In the genomic region with DNA sequence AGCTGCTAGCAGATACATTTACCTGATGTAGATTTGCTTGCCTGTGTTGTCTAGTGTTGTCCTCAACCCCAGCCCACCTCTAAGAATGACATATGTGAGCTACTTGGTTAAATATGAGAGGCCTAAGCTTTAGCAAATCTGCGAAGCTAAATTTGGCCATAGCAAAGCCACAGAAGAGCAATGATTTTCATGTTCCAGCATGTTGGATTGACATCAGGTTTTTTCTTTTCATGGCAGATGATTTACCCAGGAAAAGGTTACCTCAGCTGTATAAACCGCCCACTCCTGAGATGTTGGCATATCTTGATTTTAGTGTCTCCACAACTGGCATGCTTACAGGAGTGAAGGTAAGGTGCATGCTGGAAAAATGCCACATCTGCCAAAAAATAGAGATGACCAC, we compare ENCODE assay signal across 27 cellular contexts.
"Had no signal": no experiment of that assay in that cellular context is flagged by ENCODE, and none has a peak within 500 bp of the region (broad histone marks: within the 10 kb centered on the region; RNA-seq: fewer than 3 reads in every experiment).

No MANE protein-coding gene starts in this region.

- H3K4me1 ChIP-seq: colonic mucosa, esophagus squamous epithelium had no signal

- H3K9me3 Mint-ChIP-seq: dendritic cell treated with granulocyte-macrophage colony-stimulating factor and Interleukin-4, amounts not matched to agents 40 ng/mL and 50 ng/mL, for 4 days; endodermal cell; mesothelial cell of epicardium; natural killer cell treated with Interleukin-12 subunit alpha and Interleukin-12 subunit beta and Interleukin-15 and Interleukin-18, amount 100 ng/mL, for 72 hours; neural crest cell; type B pancreatic cell had no signal

- H3K27me3 Mint-ChIP-seq: dendritic cell treated with granulocyte-macrophage colony-stimulating factor and Interleukin-4, amounts not matched to agents 40 ng/mL and 50 ng/mL, for 4 days; naive B cell; natural killer cell treated with Interleukin-12 subunit alpha and Interleukin-12 subunit beta and Interleukin-15 and Interleukin-18, amount 100 ng/mL, for 72 hours; type B pancreatic cell had no signal

- H3K4me1 Mint-ChIP-seq: endodermal cell, neural crest cell had no signal

- H3K27ac ChIP-seq: colonic mucosa, esophagus squamous epithelium, neutrophil, prostate gland, sigmoid colon, skin epidermis, spleen, testis, tibial artery had no signal

- H3K27me3 ChIP-seq: colonic mucosa, esophagus squamous epithelium, gastrocnemius medialis, neutrophil, sigmoid colon, spleen, testis, tibial artery had no signal

- H3K9me3 ChIP-seq: colonic mucosa, esophagus squamous epithelium, gastrocnemius medialis, mucosa of descending colon, neutrophil, prostate gland, sigmoid colon, spleen, testis, tibial artery had no signal

- H3K4me3 Mint-ChIP-seq: dendritic cell treated with granulocyte-macrophage colony-stimulating factor and Interleukin-4, amounts not matched to agents 40 ng/mL and 50 ng/mL, for 4 days; endodermal cell; mesothelial cell of epicardium; naive B cell; natural killer cell treated with Interleukin-12 subunit alpha and Interleukin-12 subunit beta and Interleukin-15 and Interleukin-18, amount 100 ng/mL, for 72 hours; neural crest cell; type B pancreatic cell had no signal

- DNase-seq: colonic mucosa; effector CD8-positive, alpha-beta T cell; endodermal cell; erythroblast; esophagus squamous epithelium; gastrocnemius medialis; head of caudate nucleus; kidney; mesenchymal stem cell; mucosa of descending colon; naive B cell; right cardiac atrium; sigmoid colon; spleen; stimulated activated naive CD4-positive, alpha-beta T cell; testis; tibial artery had no signal

- H3K27ac Mint-ChIP-seq: dendritic cell treated with granulocyte-macrophage colony-stimulating factor and Interleukin-4, amounts not matched to agents 40 ng/mL and 50 ng/mL, for 4 days; endodermal cell; mesothelial cell of epicardium; naive B cell; natural killer cell treated with Interleukin-12 subunit alpha and Interleukin-12 subunit beta and Interleukin-15 and Interleukin-18, amount 100 ng/mL, for 72 hours; type B pancreatic cell had no signal

- ATAC-seq: gastrocnemius medialis; left lobe of liver; mucosa of descending colon; natural killer cell treated with Interleukin-12 subunit alpha and Interleukin-12 subunit beta and Interleukin-15 and Interleukin-18, amount 100 ng/mL, for 72 hours; right cardiac atrium had no signal

- H3K4me3 ChIP-seq: colonic mucosa, esophagus squamous epithelium, gastrocnemius medialis, lung, mucosa of descending colon, prostate gland, sigmoid colon, skin epidermis, spleen, testis, tibial artery had no signal
